ENCODE assay signal across 1 cellular context in the genomic region with DNA sequence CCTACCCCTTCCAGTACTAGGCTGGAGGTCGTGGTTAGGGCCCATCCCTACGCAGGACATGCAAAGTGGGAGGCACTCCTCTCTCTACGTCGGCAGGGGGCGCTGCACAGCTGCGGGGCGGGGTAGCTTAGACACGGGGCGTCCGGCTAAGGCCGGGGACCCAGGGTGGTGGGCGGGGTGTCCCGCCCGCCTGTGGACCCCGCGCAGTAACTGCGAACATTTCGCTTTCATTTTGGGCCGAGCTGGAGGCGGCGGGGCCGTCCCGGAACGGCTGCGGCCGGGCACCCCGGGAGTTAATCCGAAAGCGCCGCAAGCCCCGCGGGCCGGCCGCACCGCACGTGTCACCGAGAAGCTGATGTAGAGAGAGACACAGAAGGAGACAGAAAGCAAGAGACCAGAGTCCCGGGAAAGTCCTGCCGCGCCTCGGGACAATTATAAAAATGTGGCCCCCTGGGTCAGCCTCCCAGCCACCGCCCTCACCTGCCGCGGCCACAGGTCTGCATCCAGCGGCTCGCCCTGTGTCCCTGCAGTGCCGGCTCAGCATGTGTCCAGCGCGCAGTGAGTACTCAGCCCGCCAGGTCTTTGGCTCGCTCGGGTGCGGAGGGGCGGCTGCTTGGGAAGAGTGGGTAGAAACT.
A peak's percentile ranks its signal among the peaks of the same experiment; 100 is the strongest.
TF ChIP-seq lines count a peak whose summit lies in the region.

A gene (plus strand): TSS at position 219 of the 635 bp plus-strand sequence.

TF ChIP-seq in A549, 52 proteins besides CTCF, POLR2A, EP300 and RAD21 (continued from another document):
- TF ChIP-seq, protein P1, sequence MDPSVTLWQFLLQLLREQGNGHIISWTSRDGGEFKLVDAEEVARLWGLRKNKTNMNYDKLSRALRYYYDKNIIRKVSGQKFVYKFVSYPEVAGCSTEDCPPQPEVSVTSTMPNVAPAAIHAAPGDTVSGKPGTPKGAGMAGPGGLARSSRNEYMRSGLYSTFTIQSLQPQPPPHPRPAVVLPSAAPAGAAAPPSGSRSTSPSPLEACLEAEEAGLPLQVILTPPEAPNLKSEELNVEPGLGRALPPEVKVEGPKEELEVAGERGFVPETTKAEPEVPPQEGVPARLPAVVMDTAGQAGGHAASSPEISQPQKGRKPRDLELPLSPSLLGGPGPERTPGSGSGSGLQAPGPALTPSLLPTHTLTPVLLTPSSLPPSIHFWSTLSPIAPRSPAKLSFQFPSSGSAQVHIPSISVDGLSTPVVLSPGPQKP (IDR thresholded peaks at IDR 0.05; ENCODE audit: low read depth, low read length): no peak
- TF ChIP-seq, protein P2, sequence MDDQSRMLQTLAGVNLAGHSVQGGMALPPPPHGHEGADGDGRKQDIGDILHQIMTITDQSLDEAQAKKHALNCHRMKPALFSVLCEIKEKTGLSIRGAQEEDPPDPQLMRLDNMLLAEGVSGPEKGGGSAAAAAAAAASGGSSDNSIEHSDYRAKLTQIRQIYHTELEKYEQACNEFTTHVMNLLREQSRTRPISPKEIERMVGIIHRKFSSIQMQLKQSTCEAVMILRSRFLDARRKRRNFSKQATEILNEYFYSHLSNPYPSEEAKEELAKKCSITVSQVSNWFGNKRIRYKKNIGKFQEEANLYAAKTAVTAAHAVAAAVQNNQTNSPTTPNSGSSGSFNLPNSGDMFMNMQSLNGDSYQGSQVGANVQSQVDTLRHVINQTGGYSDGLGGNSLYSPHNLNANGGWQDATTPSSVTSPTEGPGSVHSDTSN (IDR thresholded peaks at IDR 0.05): no peak
- no peak for TF ChIP-seq NR3C1 (IDR thresholded peaks at IDR 0.05)
- TF ChIP-seq, protein P3, sequence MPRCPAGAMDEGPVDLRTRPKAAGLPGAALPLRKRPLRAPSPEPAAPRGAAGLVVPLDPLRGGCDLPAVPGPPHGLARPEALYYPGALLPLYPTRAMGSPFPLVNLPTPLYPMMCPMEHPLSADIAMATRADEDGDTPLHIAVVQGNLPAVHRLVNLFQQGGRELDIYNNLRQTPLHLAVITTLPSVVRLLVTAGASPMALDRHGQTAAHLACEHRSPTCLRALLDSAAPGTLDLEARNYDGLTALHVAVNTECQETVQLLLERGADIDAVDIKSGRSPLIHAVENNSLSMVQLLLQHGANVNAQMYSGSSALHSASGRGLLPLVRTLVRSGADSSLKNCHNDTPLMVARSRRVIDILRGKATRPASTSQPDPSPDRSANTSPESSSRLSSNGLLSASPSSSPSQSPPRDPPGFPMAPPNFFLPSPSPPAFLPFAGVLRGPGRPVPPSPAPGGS (IDR thresholded peaks at IDR 0.05): no peak
- TF ChIP-seq CBX2 (IDR thresholded peaks at IDR 0.05; ENCODE audit: borderline replicate concordance, low read depth): no peak
- no peak for TF ChIP-seq TFCP2L1 (CRISPR knock-in tag; IDR thresholded peaks at IDR 0.05)
- TF ChIP-seq POLR2AphosphoS2 (conservative IDR thresholded peaks at IDR 0.05; ENCODE audit: low read length): no peak
- TF ChIP-seq RNF2 (IDR thresholded peaks at IDR 0.05; ENCODE audit: borderline replicate concordance, low read depth): peak; percentile 73; the same call in 1 of the 2 replicates
- TF ChIP-seq, protein P4, sequence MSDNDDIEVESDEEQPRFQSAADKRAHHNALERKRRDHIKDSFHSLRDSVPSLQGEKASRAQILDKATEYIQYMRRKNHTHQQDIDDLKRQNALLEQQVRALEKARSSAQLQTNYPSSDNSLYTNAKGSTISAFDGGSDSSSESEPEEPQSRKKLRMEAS (IDR thresholded peaks at IDR 0.05): peak; percentile 84
- no peak for TF ChIP-seq CBX8 (IDR thresholded peaks at IDR 0.05)
- no peak for TF ChIP-seq FOXS1 (CRISPR knock-in tag; IDR thresholded peaks at IDR 0.05)
- TF ChIP-seq HOXB13 (CRISPR knock-in tag; IDR thresholded peaks at IDR 0.05; ENCODE audit: low read depth): no peak
- no peak for TF ChIP-seq RARB (CRISPR knock-in tag; IDR thresholded peaks at IDR 0.05)
- TF ChIP-seq JUNB (IDR thresholded peaks at IDR 0.05): no peak
- TF ChIP-seq RCOR1 (IDR thresholded peaks at IDR 0.05; ENCODE audit: low read depth, low read length): no peak
- no peak for TF ChIP-seq ZSCAN20 (CRISPR knock-in tag; IDR thresholded peaks at IDR 0.05)
- no peak for TF ChIP-seq GATA3 (IDR thresholded peaks at IDR 0.05; ENCODE audit: borderline replicate concordance)
- no peak for TF ChIP-seq CHD2 (IDR thresholded peaks at IDR 0.05; ENCODE audit: low read length, partially characterized antibody)
- no peak for TF ChIP-seq BHLHE40 (IDR thresholded peaks at IDR 0.05; ENCODE audit: low read depth, low read length)
- TF ChIP-seq, protein P5, sequence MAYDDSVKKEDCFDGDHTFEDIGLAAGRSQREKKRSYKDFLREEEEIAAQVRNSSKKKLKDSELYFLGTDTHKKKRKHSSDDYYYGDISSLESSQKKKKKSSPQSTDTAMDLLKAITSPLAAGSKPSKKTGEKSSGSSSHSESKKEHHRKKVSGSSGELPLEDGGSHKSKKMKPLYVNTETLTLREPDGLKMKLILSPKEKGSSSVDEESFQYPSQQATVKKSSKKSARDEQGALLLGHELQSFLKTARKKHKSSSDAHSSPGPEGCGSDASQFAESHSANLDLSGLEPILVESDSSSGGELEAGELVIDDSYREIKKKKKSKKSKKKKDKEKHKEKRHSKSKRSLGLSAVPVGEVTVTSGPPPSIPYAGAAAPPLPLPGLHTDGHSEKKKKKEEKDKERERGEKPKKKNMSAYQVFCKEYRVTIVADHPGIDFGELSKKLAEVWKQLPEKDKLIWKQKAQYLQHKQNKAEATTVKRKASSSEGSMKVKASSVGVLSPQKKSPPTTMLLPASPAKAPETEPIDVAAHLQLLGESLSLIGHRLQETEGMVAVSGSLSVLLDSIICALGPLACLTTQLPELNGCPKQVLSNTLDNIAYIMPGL (CRISPR knock-in tag; IDR thresholded peaks at IDR 0.05; ENCODE audit: borderline replicate concordance): 0 out of 2 replicates have a peak, but pooled peaks have one; percentile 85
- TF ChIP-seq, protein P6, sequence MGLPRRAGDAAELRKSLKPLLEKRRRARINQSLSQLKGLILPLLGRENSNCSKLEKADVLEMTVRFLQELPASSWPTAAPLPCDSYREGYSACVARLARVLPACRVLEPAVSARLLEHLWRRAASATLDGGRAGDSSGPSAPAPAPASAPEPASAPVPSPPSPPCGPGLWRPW (IDR thresholded peaks at IDR 0.05): no peak
- no peak for TF ChIP-seq HEYL (CRISPR knock-in tag; IDR thresholded peaks at IDR 0.05)
- no peak for TF ChIP-seq HDAC2 (IDR thresholded peaks at IDR 0.05)
- no peak for TF ChIP-seq FOSL2 (IDR thresholded peaks at IDR 0.05)
- TF ChIP-seq FOSL2 (CRISPR knock-in tag; IDR thresholded peaks at IDR 0.05): no peak
- TF ChIP-seq SMC3 (IDR thresholded peaks at IDR 0.05): peak; percentile 66
- no peak for TF ChIP-seq ZNF302 (CRISPR knock-in tag; IDR thresholded peaks at IDR 0.05)
- TF ChIP-seq HOXA7 (CRISPR knock-in tag; IDR thresholded peaks at IDR 0.05): no peak
